Comparison of ENCODE assay signal across 23 cellular contexts in genomic region chr5:111404270-111404769, GRCh38.
"Had no signal": no experiment of that assay in that cellular context is flagged by ENCODE, and none has a peak within 500 bp of the region (broad histone marks: within the 10 kb centered on the region; RNA-seq: fewer than 3 reads in every experiment).

No MANE protein-coding gene starts in this region.

- H3K4me1 ChIP-seq: colonic mucosa, psoas muscle, upper lobe of left lung had no signal

- H3K36me3 ChIP-seq: brain microvascular endothelial cell, colonic mucosa, neutrophil, ovary, upper lobe of left lung had no signal

- ATAC-seq: left cardiac atrium; psoas muscle; right cardiac atrium; stimulated activated naive CD8-positive, alpha-beta T cell treated with anti-CD3 and anti-CD28 coated beads, Interleukin-15, Interleukin-2, amounts not matched to agents 100 U/mL and 50 U/mL, for 24 hours had no signal

- H3K4me3 ChIP-seq: colonic mucosa, ovary, psoas muscle, upper lobe of left lung had no signal

- H3K9me3 ChIP-seq: colonic mucosa, neutrophil, ovary, psoas muscle, upper lobe of left lung had no signal

- H3K27ac ChIP-seq: brain microvascular endothelial cell, colonic mucosa, neutrophil, ovary, psoas muscle, upper lobe of left lung had no signal

- H3K27me3 ChIP-seq: brain microvascular endothelial cell, colonic mucosa, neutrophil, ovary, upper lobe of left lung had no signal

- DNase-seq: activated CD4-positive, alpha-beta memory T cell treated with anti-CD3 and anti-CD28 coated beads for 36 hours; activated CD4-positive, alpha-beta T cell treated with anti-CD3 and anti-CD28 coated beads for 48 hours; activated effector memory CD4-positive, alpha-beta T cell treated with Interleukin-2 at 50 U/mL for 16 hours; activated naive CD4-positive, alpha-beta T cell treated with anti-CD3 and anti-CD28 coated beads, Interleukin-2, amount 50 U/mL, for 16 hours; activated T-cell treated with anti-CD3 and anti-CD28 coated beads, Interleukin-2, amount 50 U/mL, for 48 hours; aorta; brain microvascular endothelial cell; central memory CD4-positive, alpha-beta T cell; colonic mucosa; foreskin fibroblast; glutamatergic neuron; hippocampal formation; islet precursor cell; left cardiac atrium; ovary; psoas muscle; right cardiac atrium; stimulated activated CD4-positive, alpha-beta T cell treated with anti-CD3 and anti-CD28 coated beads, Interleukin-12 subunit alpha, Interleukin-12 subunit beta, amount 100 ng/mL, for 4 hours; stimulated activated CD4-positive, alpha-beta T cell treated with anti-CD3 and anti-CD28 coated beads, Interleukin-4, amount 100 ng/mL, for 4 hours; stimulated activated naive CD8-positive, alpha-beta T cell treated with anti-CD3 and anti-CD28 coated beads, Interleukin-15, Interleukin-2, amounts not matched to agents 100 U/mL and 50 U/mL, for 24 hours; T-helper 9 cell; upper lobe of left lung had no signal
